ENCODE assay signal across 16 cellular contexts in genomic region chr1:183757061-183757460, GRCh38. TPM values are rescaled to one million over a fixed set of nuclear protein-coding genes. Genes with fewer than 3 reads are reported as not detected.
A peak's percentile ranks its signal among the peaks of the same experiment; 100 is the strongest.
DNase-seq lines count a peak whose midpoint lies in the region; ATAC-seq, FAIRE-seq and TF ChIP-seq lines count a peak whose summit lies in the region.
"Had no signal": no experiment of that assay in that cellular context is flagged by ENCODE, and none has a peak within 500 bp of the region (broad histone marks: within the 10 kb centered on the region; RNA-seq: fewer than 3 reads in every experiment).

No MANE protein-coding gene starts in this region.

- TF ChIP-seq CTCF in foreskin fibroblast (IDR thresholded peaks at IDR 0.05; ENCODE audit: low read depth, low read length) (no peak), esophagus muscularis mucosa (IDR thresholded peaks at IDR 0.05) (no peak), neural progenitor cell (IDR thresholded peaks at IDR 0.05) (no peak)

- H3K9me3 Mint-ChIP-seq in neural progenitor cell: peaks cover 12% of the 10 kb centered on the region
- H3K9me3 Mint-ChIP-seq in naive thymus-derived CD8-positive, alpha-beta T cell: peaks cover 8 to 22% (median 12%) of the 10 kb centered on the region in 9 donors

- no peak overlapping the region for H2AFZ ChIP-seq in neural progenitor cell (replicated peaks)

- H3K4me2 ChIP-seq in neural progenitor cell: no peak overlapping the region

- no peak for ATAC-seq in naive thymus-derived CD8-positive, alpha-beta T cell
- ATAC-seq: mucosa of descending colon, right lobe of liver had no signal

- H3K4me3 Mint-ChIP-seq in neural progenitor cell: no peak overlapping the region
- no peak overlapping the region for H3K4me3 Mint-ChIP-seq in naive thymus-derived CD8-positive, alpha-beta T cell
- H3K4me3 Mint-ChIP-seq: activated naive CD8-positive, alpha-beta T cell treated with anti-CD3 and anti-CD28 coated beads, Interleukin-2, amount 10 ng/mL, durations not matched to agents 7 days and 5 days had no signal

- H3K27ac ChIP-seq in esophagus muscularis mucosa (replicated peaks in 1 of 4) (no peak overlapping the region), neural progenitor cell (no peak overlapping the region)
- H3K27ac ChIP-seq: right lobe of liver, suprapubic skin had no signal

- no peak overlapping the region for H3K27ac Mint-ChIP-seq in neural progenitor cell
- H3K27ac Mint-ChIP-seq in naive thymus-derived CD8-positive, alpha-beta T cell: no peak overlapping the region
- H3K27ac Mint-ChIP-seq: activated naive CD8-positive, alpha-beta T cell treated with anti-CD3 and anti-CD28 coated beads, Interleukin-2, amount 10 ng/mL, durations not matched to agents 7 days and 5 days had no signal

- H3K27me3 ChIP-seq in adipocyte (replicated peaks; ENCODE audit: control insufficient read depth, insufficient read depth, low read length): no peaks in the 10 kb centered on the region
- no peaks in the 10 kb centered on the region for H3K27me3 ChIP-seq in esophagus muscularis mucosa
- no peaks in the 10 kb centered on the region for H3K27me3 ChIP-seq in neural progenitor cell
- H3K27me3 ChIP-seq: right lobe of liver, suprapubic skin had no signal

- DNase-seq in H54 (ENCODE audit: insufficient read length, low spot score) (peak; percentile 24), adipocyte (ENCODE audit: low read depth) (peak; percentile 66), foreskin fibroblast (peak; percentile 73 to 83), stromal cell of bone marrow (ENCODE audit: low read depth) (peak; percentile 35), esophagus muscularis mucosa (ENCODE audit: extremely low spot score) (no peak), neural progenitor cell (ENCODE audit: low spot score) (no peak)
- DNase-seq in naive thymus-derived CD8-positive, alpha-beta T cell: no peak
- DNase-seq: activated naive CD8-positive, alpha-beta T cell treated with anti-CD3 and anti-CD28 coated beads, Interleukin-2, amount 10 ng/mL, durations not matched to agents 7 days and 5 days; effector CD4-positive, alpha-beta T cell; hypothalamus; mucosa of descending colon; NCI-H1092 treated with DMSO at 0.1 percent for 48 hours; NCI-H510A treated with DMSO at 0.1 percent for 48 hours; right lobe of liver; SHP77 had no signal

- H3K4me3 ChIP-seq in adipocyte (ENCODE audit: low read length) (peak overlapping the region; percentile 16), foreskin fibroblast (ENCODE audit: low read depth in 1 of 2, low read length in 2 of 2) (no peak overlapping the region), esophagus muscularis mucosa (no peak overlapping the region), neural progenitor cell (no peak overlapping the region)
- H3K4me3 ChIP-seq: mucosa of descending colon, right lobe of liver, suprapubic skin had no signal

- H3K9ac ChIP-seq in adipocyte (ENCODE audit: low read length) (no peak overlapping the region), neural progenitor cell (no peak overlapping the region)

- no peaks in the 10 kb centered on the region for H3F3A ChIP-seq in neural progenitor cell (ENCODE audit: low read depth)

- H3K4me1 Mint-ChIP-seq in neural progenitor cell: peaks cover 5% of the 10 kb centered on the region
- peaks cover 0 to 1% (median 0%) of the 10 kb centered on the region in 4 donors for H3K4me1 Mint-ChIP-seq in naive thymus-derived CD8-positive, alpha-beta T cell
- H3K4me1 Mint-ChIP-seq: activated naive CD8-positive, alpha-beta T cell treated with anti-CD3 and anti-CD28 coated beads, Interleukin-2, amount 10 ng/mL, durations not matched to agents 7 days and 5 days had no signal

- POLR2A ChIA-PET in naive thymus-derived CD8-positive, alpha-beta T cell (lab: Charles Lee): no interaction called here

- H3K36me3 ChIP-seq in adipocyte (ENCODE audit: control insufficient read depth, insufficient read depth, low read length, severe bottlenecking): no peaks in the 10 kb centered on the region
- no peaks in the 10 kb centered on the region for H3K36me3 ChIP-seq in esophagus muscularis mucosa
- no peaks in the 10 kb centered on the region for H3K36me3 ChIP-seq in neural progenitor cell
- H3K36me3 ChIP-seq: right lobe of liver, suprapubic skin had no signal

- peak; percentile 91 for FAIRE-seq in H54 (lab: Jason Lieb, UNC)

- H3K4me1 ChIP-seq in adipocyte (ENCODE audit: control insufficient read depth, insufficient read depth, low read length) (peaks cover 15% of the 10 kb centered on the region), esophagus muscularis mucosa (no peaks in the 10 kb centered on the region), neural progenitor cell (peaks cover 9% of the 10 kb centered on the region)
- H3K4me1 ChIP-seq: right lobe of liver, suprapubic skin had no signal

- TF ChIP-seq POLR2A in H54 (IDR thresholded peaks at IDR 0.05; ENCODE audit: low read depth, low read length): no peak
- no peak for TF ChIP-seq POLR2A in esophagus muscularis mucosa (IDR thresholded peaks at IDR 0.05; ENCODE audit: low read depth)

- intact Hi-C loops in esophagus muscularis mucosa (cut with DNase I): no loop called here

- WGBS in esophagus muscularis mucosa: 64% methylated on average over 4 of the region's 4 CpGs

- no peaks in the 10 kb centered on the region for H3K27me3 Mint-ChIP-seq in neural progenitor cell (ENCODE audit: insufficient read depth, low read depth)
- peaks cover 0 to under 1% (median 0%) of the 10 kb centered on the region in 5 donors for H3K27me3 Mint-ChIP-seq in naive thymus-derived CD8-positive, alpha-beta T cell
- H3K27me3 Mint-ChIP-seq: activated naive CD8-positive, alpha-beta T cell treated with anti-CD3 and anti-CD28 coated beads, Interleukin-2, amount 10 ng/mL, durations not matched to agents 7 days and 5 days had no signal

- H4K20me1 ChIP-seq in neural progenitor cell (ENCODE audit: low read depth): no peaks in the 10 kb centered on the region

- H3K79me2 ChIP-seq in neural progenitor cell (ENCODE audit: low read depth): no peaks in the 10 kb centered on the region

- no peak for TF ChIP-seq EP300 in esophagus muscularis mucosa (IDR thresholded peaks at IDR 0.05)

- H3K9me3 ChIP-seq in adipocyte (ENCODE audit: control insufficient read depth, low read length) (no peaks in the 10 kb centered on the region), esophagus muscularis mucosa (no peaks in the 10 kb centered on the region), neural progenitor cell (ENCODE audit: low read depth) (no peaks in the 10 kb centered on the region)
- H3K9me3 ChIP-seq: mucosa of descending colon, right lobe of liver, suprapubic skin had no signal

- H3K36me3 Mint-ChIP-seq in neural progenitor cell: peaks cover 9% of the 10 kb centered on the region
- H3K36me3 Mint-ChIP-seq in naive thymus-derived CD8-positive, alpha-beta T cell: peaks cover 7 to 26% (median 22%) of the 10 kb centered on the region in 3 donors
- H3K36me3 Mint-ChIP-seq: activated naive CD8-positive, alpha-beta T cell treated with anti-CD3 and anti-CD28 coated beads, Interleukin-2, amount 10 ng/mL, durations not matched to agents 7 days and 5 days had no signal

RNA-seq across cellular contexts. Expression of gene RGL1, which starts 47.9 kb away (rescaled TPM):
- total RNA-seq in esophagus muscularis mucosa: 10 to 100 TPM; 31.5 to 51.5 (median 37.5) TPM
- total RNA-seq in neural progenitor cell (ENCODE audit: low replicate concordance): 13.5 and 15.0 TPM in 2 replicates
- total RNA-seq in naive thymus-derived CD8-positive, alpha-beta T cell: 1 to 10 TPM; 1.9 to 2.1 TPM
- 1 to 10 TPM; 1.1 to 1.8 (median 1.4) TPM for polyA plus RNA-seq in naive thymus-derived CD8-positive, alpha-beta T cell

Comparison
In these comparisons a context has a peak if more than half of its experiments do, and no peak if none do; other contexts are left out.
1. DNase-seq: peak in H54 (single experiment), adipocyte (single experiment), foreskin fibroblast (2 of 2) and stromal cell of bone marrow (single experiment); none in esophagus muscularis mucosa (single experiment), neural progenitor cell (single experiment) and naive thymus-derived CD8-positive, alpha-beta T cell (0 of 10).